8 cellular contexts compared by ENCODE assay signal in genomic region chrX:71067079-71067478, GRCh38. TPM values are rescaled to one million over a fixed set of nuclear protein-coding genes. Genes with fewer than 3 reads are reported as not detected.
DNase-seq lines count a peak whose midpoint lies in the region; ATAC-seq and TF ChIP-seq lines count a peak whose summit lies in the region.

No MANE protein-coding gene starts in this region.

- H3K36me3 ChIP-seq in liver (ENCODE audit: control insufficient read depth in 4 of 4, insufficient read depth in 3 of 4, low read depth in 1 of 4, low read length in 3 of 4) (peaks cover 0 to under 1% (median 0%) of the 10 kb centered on the region in 4 donors), thymus (ENCODE audit: control insufficient read depth, insufficient read depth) (peaks cover 3% of the 10 kb centered on the region)

- H3K27ac ChIP-seq in liver (ENCODE audit: low read depth in 1 of 2, low read length in 2 of 2) (peak overlapping the region in 1 of 2 donors; percentile 84), thymus (ENCODE audit: low read depth) (no peak overlapping the region)

- H3K4me1 Mint-ChIP-seq in activated CD8-positive, alpha-beta memory T cell treated with anti-CD3 and anti-CD28 coated beads, Interleukin-2, amount 10 ng/mL, durations not matched to agents 7 days and 5 days = peaks cover 25% of the 10 kb centered on the region

- no peaks in the 10 kb centered on the region for H3K27me3 Mint-ChIP-seq in activated CD8-positive, alpha-beta memory T cell treated with anti-CD3 and anti-CD28 coated beads, Interleukin-2, amount 10 ng/mL, durations not matched to agents 7 days and 5 days

- no peak for ATAC-seq in activated CD8-positive, alpha-beta memory T cell treated with anti-CD3 and anti-CD28 coated beads, Interleukin-2, amount 10 ng/mL, durations not matched to agents 7 days and 5 days

- H3K36me3 Mint-ChIP-seq in activated CD8-positive, alpha-beta memory T cell treated with anti-CD3 and anti-CD28 coated beads, Interleukin-2, amount 10 ng/mL, durations not matched to agents 7 days and 5 days = peaks cover 11% of the 10 kb centered on the region

- POLR2A ChIA-PET in HEK293T (lab: Yijun Ruan, JAX) = interaction anchor here (0.9 to 1.2 kb wide), 3 partner anchors 18 to 115 kb away, joined by 3 to 8 read pairs (median 3); partner anchors contain the start of gene MED12

- peak overlapping the region; percentile 93 for H3K27ac Mint-ChIP-seq in activated CD8-positive, alpha-beta memory T cell treated with anti-CD3 and anti-CD28 coated beads, Interleukin-2, amount 10 ng/mL, durations not matched to agents 7 days and 5 days

- no peak for TF ChIP-seq CTCF in astrocyte of the cerebellum (IDR thresholded peaks at IDR 0.05; ENCODE audit: low read depth, low read length, missing control alignments)
- no peak for TF ChIP-seq CTCF in liver (IDR thresholded peaks at IDR 0.05; ENCODE audit: low read depth, low read length, missing input control)

- H3K4me3 Mint-ChIP-seq in activated CD8-positive, alpha-beta memory T cell treated with anti-CD3 and anti-CD28 coated beads, Interleukin-2, amount 10 ng/mL, durations not matched to agents 7 days and 5 days = peak overlapping the region; percentile 98

- H3K4me3 ChIP-seq in astrocyte of the cerebellum (ENCODE audit: low read depth, low read length) (peak overlapping the region; percentile 65), liver (ENCODE audit: low read depth in 1 of 3, low read length in 3 of 3) (peak overlapping the region in 2 of 3 donors; percentile 81 to 85), thymus (ENCODE audit: low read length) (peak overlapping the region; percentile 65)

- H3K9me3 ChIP-seq in liver (ENCODE audit: control insufficient read depth in 4 of 4, low read length in 3 of 4) (no peaks in the 10 kb centered on the region), thymus (ENCODE audit: control insufficient read depth) (no peaks in the 10 kb centered on the region)

- no peak for TF ChIP-seq RAD21 in liver (IDR thresholded peaks at IDR 0.05)

- no peak for DNase-seq in activated CD8-positive, alpha-beta memory T cell treated with anti-CD3 and anti-CD28 coated beads, Interleukin-2, amount 10 ng/mL, durations not matched to agents 7 days and 5 days
- no peak for DNase-seq in activated CD8-positive, alpha-beta memory T cell treated with anti-CD3 and anti-CD28 coated beads, Interleukin-2, amount 50 U/mL, for 4 hours
- no peak for DNase-seq in astrocyte of the cerebellum (ENCODE audit: low read depth)
- no peak for DNase-seq in NCI-H1930 (lab: John Stamatoyannopoulos, UW)
- DNase-seq in HEK293T (ENCODE audit: extremely low spot score) = no peak
- DNase-seq in NOMO-1 treated with DMSO at 0.1 percent for 48 hours (lab: John Stamatoyannopoulos, UW; ENCODE audit: unreplicated experiment) = no peak

- 3% methylated on average over 1 of the region's 1 CpG for WGBS in liver
- 53% methylated on average over 1 of the region's 1 CpG for WGBS in thymus

- in situ Hi-C loops in astrocyte of the cerebellum (cut with HindIII; ENCODE audit: low sequenced_read_pairs) = no loop called here

- peaks cover 0 to 15% (median 4%) of the 10 kb centered on the region in 4 donors for H3K4me1 ChIP-seq in liver (ENCODE audit: control insufficient read depth in 4 of 4, insufficient read depth in 4 of 4, low read length in 3 of 4)
- H3K4me1 ChIP-seq in thymus (ENCODE audit: control insufficient read depth, insufficient read depth, low read length) = no peaks in the 10 kb centered on the region

- peak overlapping the region in 1 of 2 donors; percentile 13 for H3K9ac ChIP-seq in liver (ENCODE audit: low read depth in 1 of 2, low read length in 2 of 2)

- H3K27me3 ChIP-seq in liver (ENCODE audit: control insufficient read depth in 4 of 4, insufficient read depth in 4 of 4, low read length in 3 of 4) = peaks cover 0 to 3% (median 0%) of the 10 kb centered on the region in 4 donors
- H3K27me3 ChIP-seq in thymus (ENCODE audit: control insufficient read depth, insufficient read depth) = no peaks in the 10 kb centered on the region

- no peaks in the 10 kb centered on the region for H3K9me3 Mint-ChIP-seq in activated CD8-positive, alpha-beta memory T cell treated with anti-CD3 and anti-CD28 coated beads, Interleukin-2, amount 10 ng/mL, durations not matched to agents 7 days and 5 days (ENCODE audit: low read depth)

- CTCF ChIA-PET in activated CD8-positive, alpha-beta memory T cell treated with anti-CD3 and anti-CD28 coated beads, Interleukin-2, amount 10 ng/mL, durations not matched to agents 7 days and 5 days (lab: Charles Lee) = interaction anchor here (1.0 kb wide), 1 partner anchor 87 kb away, joined by 3 read pairs; no protein-coding TSS in a partner anchor
- CTCF ChIA-PET in HEK293T (lab: Yijun Ruan, JAX) = no interaction called here

TF ChIP-seq in liver, 16 proteins besides CTCF, POLR2A, EP300 and RAD21:
- TF ChIP-seq, protein P1, sequence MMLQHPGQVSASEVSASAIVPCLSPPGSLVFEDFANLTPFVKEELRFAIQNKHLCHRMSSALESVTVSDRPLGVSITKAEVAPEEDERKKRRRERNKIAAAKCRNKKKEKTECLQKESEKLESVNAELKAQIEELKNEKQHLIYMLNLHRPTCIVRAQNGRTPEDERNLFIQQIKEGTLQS (IDR thresholded peaks at IDR 0.05) = no peak
- TF ChIP-seq RXRA (IDR thresholded peaks at IDR 0.05) (peak in 1 of 2 donors; percentile 22), HNF4A (conservative IDR thresholded peaks at IDR 0.05) (peak; percentile 51 to 61), HNF4G (IDR thresholded peaks at IDR 0.05) (peak; percentile 10)

TF ChIP-seq in HEK293T, 16 proteins besides CTCF, POLR2A, EP300 and RAD21:
- TF ChIP-seq PKNOX1 (IDR thresholded peaks at IDR 0.05) (no peak), NFRKB (IDR thresholded peaks at IDR 0.05) (no peak), SUZ12 (IDR thresholded peaks at IDR 0.05) (no peak), SP1 (IDR thresholded peaks at IDR 0.05) (no peak), CTBP1 (IDR thresholded peaks at IDR 0.05; ENCODE audit: borderline replicate concordance) (no peak)
TF ChIP-seq in HEK293T: peak in this region for 0.

RNA-seq across cellular contexts. Expression of gene SNX12, which starts 1.1 kb away (rescaled TPM):
- total RNA-seq in activated CD8-positive, alpha-beta memory T cell treated with anti-CD3 and anti-CD28 coated beads, Interleukin-2, amount 10 ng/mL, durations not matched to agents 7 days and 5 days = 10 to 100 TPM; 37.1 to 46.2 TPM
- 10 to 100 TPM; 13.1 to 21.7 TPM for total RNA-seq in liver
- polyA plus RNA-seq in liver (10 to 100 TPM in 1 of 2 donors, 1 to 10 TPM in 1; 4.5 to 18.6 TPM), thymus (23.5 TPM)

RNA-seq across cellular contexts. Expression of gene FOXO4, which starts 28.6 kb away (rescaled TPM):
- 10 to 100 TPM; 14.6 to 15.1 TPM for total RNA-seq in activated CD8-positive, alpha-beta memory T cell treated with anti-CD3 and anti-CD28 coated beads, Interleukin-2, amount 10 ng/mL, durations not matched to agents 7 days and 5 days
- total RNA-seq in liver = 10 to 100 TPM in 1 of 2 donors, 1 to 10 TPM in 1; 3.7 to 38.2 TPM
- polyA plus RNA-seq in liver (1 to 10 TPM in 1 of 2 donors, under 1 TPM in 1; 0.50 to 4.2 TPM), thymus (12.3 TPM)

RNA-seq across cellular contexts. Expression of gene CXorf65, which starts 39.5 kb away (rescaled TPM):
- 10 to 100 TPM; 12.1 to 18.3 TPM for total RNA-seq in activated CD8-positive, alpha-beta memory T cell treated with anti-CD3 and anti-CD28 coated beads, Interleukin-2, amount 10 ng/mL, durations not matched to agents 7 days and 5 days
- not detected for total RNA-seq in liver
- polyA plus RNA-seq in liver (not detected), thymus (40.8 TPM)

RNA-seq across cellular contexts. Expression of gene IL2RG, which starts 44.3 kb away (rescaled TPM):
- 100 to 1,000 TPM; 370 to 512 TPM for total RNA-seq in activated CD8-positive, alpha-beta memory T cell treated with anti-CD3 and anti-CD28 coated beads, Interleukin-2, amount 10 ng/mL, durations not matched to agents 7 days and 5 days
- total RNA-seq in liver = 1 to 10 TPM; 2.2 to 3.0 TPM
- polyA plus RNA-seq in liver (1 to 10 TPM; 3.6 to 4.0 TPM), thymus (197 TPM)

RNA-seq across cellular contexts. Expression of gene MED12, which starts 51.3 kb away (rescaled TPM):
- total RNA-seq in activated CD8-positive, alpha-beta memory T cell treated with anti-CD3 and anti-CD28 coated beads, Interleukin-2, amount 10 ng/mL, durations not matched to agents 7 days and 5 days = 10 to 100 TPM; 45.9 to 62.2 TPM
- 10 to 100 TPM; 13.1 to 25.6 TPM for total RNA-seq in liver
- polyA plus RNA-seq in liver = 1 to 10 TPM; 3.2 to 5.4 TPM
- polyA plus RNA-seq in thymus = 9.3 TPM

Comparison
In these comparisons a context has a peak if more than half of its experiments do, and no peak if none do; other contexts are left out.
1. RNA of gene CXorf65, which starts 39.5 kb away (total RNA-seq): 12.1 to 18.3 TPM in activated CD8-positive, alpha-beta memory T cell treated with anti-CD3 and anti-CD28 coated beads, Interleukin-2, amount 10 ng/mL, durations not matched to agents 7 days and 5 days; not detected in liver; every median in the first group is over 10 times any median in the second.
2. Peak in every context shown above with its lines, with median percentiles within 50 percentile points of each other: H3K4me3 ChIP-seq.